Comparison of ENCODE assay signal across 1 cellular context in genomic region chr1:111625263-111625662, GRCh38.
TF ChIP-seq lines count a peak whose summit lies in the region.

No MANE protein-coding gene starts in this region.

TF ChIP-seq in GM12878, 131 proteins besides CTCF, POLR2A, EP300 and RAD21:
- TF ChIP-seq ZBTB11 (CRISPR knock-in tag; IDR thresholded peaks at IDR 0.05) (no peak), HDAC6 (IDR thresholded peaks at IDR 0.05; ENCODE audit: unreplicated experiment) (no peak), FOS (IDR thresholded peaks at IDR 0.05; ENCODE audit: borderline replicate concordance, extremely low read depth, insufficient read length) (no peak), IRF5 (IDR thresholded peaks at IDR 0.05; ENCODE audit: borderline replicate concordance) (no peak), BRCA1 (IDR thresholded peaks at IDR 0.05; ENCODE audit: low read depth, low read length) (no peak), ZZZ3 (IDR thresholded peaks at IDR 0.05; ENCODE audit: control insufficient read depth, insufficient read length, low read depth) (no peak), ZNF207 (IDR thresholded peaks at IDR 0.05; ENCODE audit: borderline replicate concordance) (no peak), ZSCAN29 (IDR thresholded peaks at IDR 0.05) (no peak), ASH2L (IDR thresholded peaks at IDR 0.05; ENCODE audit: borderline replicate concordance, low read depth) (no peak)
